Comparison of ENCODE assay signal across 24 cellular contexts in genomic region chr12:54401127-54401526, GRCh38. TPM values are rescaled to one million over a fixed set of nuclear protein-coding genes. Genes with fewer than 3 reads are reported as not detected.
DNase-seq lines count a peak whose midpoint lies in the region; ATAC-seq and TF ChIP-seq lines count a peak whose summit lies in the region.
"Had no signal": no experiment of that assay in that cellular context is flagged by ENCODE, and none has a peak within 500 bp of the region (broad histone marks: within the 10 kb centered on the region; RNA-seq: fewer than 3 reads in every experiment).

No MANE protein-coding gene starts in this region.

- peaks cover 0 to 5% (median 0%) of the 10 kb centered on the region in 7 donors for H3K9me3 Mint-ChIP-seq in CD14-positive monocyte
- H3K9me3 Mint-ChIP-seq in CD4-positive, alpha-beta memory T cell, result no peaks in the 10 kb centered on the region
- H3K9me3 Mint-ChIP-seq: activated T-helper 2 cell treated with anti-CD3 and anti-CD28 coated beads, Interferon-gamma antibody, Interleukin-2, Interleukin-4, amounts not matched to agents 10 μg/mL and 5 μg/mL and 100 μg/mL, durations not matched to agents 14 hours and 24 hours and 36 hours; brain had no signal

- H2BK120ac ChIP-seq in neuronal stem cell (ENCODE audit: low read depth, low read length), result no peak overlapping the region

- H3K36me3 ChIP-seq in CD4-positive, alpha-beta memory T cell (ENCODE audit: insufficient read depth, low read length), result peaks cover 96% of the 10 kb centered on the region
- peaks cover 100% of the 10 kb centered on the region in 2 donors for H3K36me3 ChIP-seq in ascending aorta
- peaks cover 62 to 85% of the 10 kb centered on the region in 2 donors for H3K36me3 ChIP-seq in neuronal stem cell (replicated peaks in 1 of 2; ENCODE audit: control insufficient read depth in 2 of 2, insufficient read depth in 2 of 2, low read length in 2 of 2)

- no peak overlapping the region for H3K4ac ChIP-seq in neuronal stem cell (ENCODE audit: low read length)

- no peak overlapping the region for H2BK15ac ChIP-seq in neuronal stem cell (ENCODE audit: low read length)

- no peak overlapping the region for H4K91ac ChIP-seq in neuronal stem cell (ENCODE audit: low read depth, low read length, poor library complexity)

- peaks cover 4% of the 10 kb centered on the region for H3K79me1 ChIP-seq in neuronal stem cell (ENCODE audit: low read depth, low read length)

- no peak overlapping the region for H4K8ac ChIP-seq in neuronal stem cell (ENCODE audit: low read depth, low read length)

- H2AFZ ChIP-seq in neuronal stem cell (ENCODE audit: low read length), result no peak overlapping the region

- intact Hi-C loops in CD14-positive monocyte (cut with micrococcal nuclease), result no loop called here
- intact Hi-C loops in CD4-positive, alpha-beta memory T cell (cut with micrococcal nuclease), result no loop called here
- intact Hi-C loops in ascending aorta (cut with DNase I), result loop anchor here (2.0 kb wide), 1 partner anchor 16 kb away; no protein-coding TSS in a partner anchor
- intact Hi-C loops in sciatic nerve (cut with DNase I), result loop anchor here (5.0 kb wide), 1 partner anchor 36 kb away; no protein-coding TSS in a partner anchor

- no peak overlapping the region for H3K18ac ChIP-seq in neuronal stem cell (ENCODE audit: low read length)

- H3K4me3 Mint-ChIP-seq in CD14-positive monocyte, result no peak overlapping the region
- no peak overlapping the region for H3K4me3 Mint-ChIP-seq in CD4-positive, alpha-beta memory T cell
- H3K4me3 Mint-ChIP-seq: activated CD8-positive, alpha-beta memory T cell treated with anti-CD3 and anti-CD28 coated beads, Interleukin-2, amount 10 ng/mL, durations not matched to agents 7 days and 5 days; brain had no signal

- H3K14ac ChIP-seq in neuronal stem cell (ENCODE audit: low read length), result no peak overlapping the region

- H3K4me1 ChIP-seq in CD4-positive, alpha-beta memory T cell (ENCODE audit: insufficient read depth, low read length), result peaks cover 20% of the 10 kb centered on the region
- H3K4me1 ChIP-seq in ascending aorta (no peaks in the 10 kb centered on the region), neuronal stem cell (ENCODE audit: control insufficient read depth in 2 of 2, insufficient read depth in 1 of 2, low read depth in 1 of 2, low read length in 2 of 2) (no peaks in the 10 kb centered on the region)

- ATAC-seq in sciatic nerve, result no peak
- no peak for ATAC-seq in GM21528 (IDR thresholded peaks at IDR 0.05; ENCODE audit: low FRiP score, unreplicated experiment)
- ATAC-seq: activated CD8-positive, alpha-beta memory T cell treated with anti-CD3 and anti-CD28 coated beads, Interleukin-2, amount 10 ng/mL, durations not matched to agents 7 days and 5 days; heart right ventricle; left lobe of liver; Right ventricle myocardium inferior had no signal

- POLR2A ChIA-PET in CD4-positive, alpha-beta memory T cell (lab: Charles Lee; ENCODE audit: partially characterized antibody), result interaction anchor here (1.0 to 10.5 kb wide), 4 partner anchors 15 to 37 kb away, joined by 3 to 213 read pairs (median 52); partner anchors contain the start of gene ITGA5

- H2BK5ac ChIP-seq in neuronal stem cell (ENCODE audit: low read length), result no peak overlapping the region

- H3K4me3 ChIP-seq in CD4-positive, alpha-beta memory T cell (ENCODE audit: low read length in 2 of 2), result no peak overlapping the region
- no peak overlapping the region for H3K4me3 ChIP-seq in ascending aorta
- H3K4me3 ChIP-seq in neuronal stem cell (ENCODE audit: low read length in 2 of 2), result no peak overlapping the region
- H3K4me3 ChIP-seq: coronary artery, heart right ventricle, suprapubic skin had no signal

- H3K27ac ChIP-seq in CD4-positive, alpha-beta memory T cell (ENCODE audit: low read depth, low read length), result no peak overlapping the region
- peak overlapping the region; percentile 41 to 43 for H3K27ac ChIP-seq in ascending aorta
- H3K27ac ChIP-seq in neuronal stem cell (replicated peaks; ENCODE audit: low read length), result no peak overlapping the region
- H3K27ac ChIP-seq: heart right ventricle, suprapubic skin had no signal

- TF ChIP-seq CTCF in CD14-positive monocyte (IDR thresholded peaks at IDR 0.05), result no peak
- TF ChIP-seq CTCF in ascending aorta (IDR thresholded peaks at IDR 0.05), result no peak

- peak overlapping the region in 6 of 7 donors; percentile 25 to 84 (median 75) for H3K27ac Mint-ChIP-seq in CD14-positive monocyte
- peak overlapping the region in 6 of 7 donors; percentile 24 to 72 (median 34) for H3K27ac Mint-ChIP-seq in CD4-positive, alpha-beta memory T cell
- H3K27ac Mint-ChIP-seq: progenitor cell of endocrine pancreas had no signal

- no peaks in the 10 kb centered on the region for H3K9me3 ChIP-seq in CD4-positive, alpha-beta memory T cell (ENCODE audit: control insufficient read depth in 1 of 2, low read length in 2 of 2)
- H3K9me3 ChIP-seq in ascending aorta (no peaks in the 10 kb centered on the region), neuronal stem cell (replicated peaks in 1 of 2; ENCODE audit: control insufficient read depth in 2 of 2, insufficient read depth in 1 of 2, low read depth in 1 of 2, low read length in 2 of 2) (peaks cover 0 to 2% of the 10 kb centered on the region in 2 donors)
- H3K9me3 ChIP-seq: heart right ventricle, suprapubic skin had no signal

- peaks cover 93 to 100% of the 10 kb centered on the region in 2 donors for H3K36me3 Mint-ChIP-seq in CD14-positive monocyte
- H3K36me3 Mint-ChIP-seq in CD4-positive, alpha-beta memory T cell, result peaks cover 69 to 86% of the 10 kb centered on the region in 2 donors

- no CpG with 5 or more reads among the region's 2 CpGs for WGBS in neuronal stem cell (ENCODE audit: extremely low coverage in 2 of 2, insufficient read length in 2 of 2, insufficient replicate concordance in 1 of 2), 2 donors

- H2BK12ac ChIP-seq in neuronal stem cell (ENCODE audit: low read length), result no peak overlapping the region

- CTCF ChIA-PET in CD4-positive, alpha-beta memory T cell (lab: Charles Lee; ENCODE audit: partially characterized antibody), result interaction anchor here (1.0 to 12.3 kb wide), 5 partner anchors 11 to 62 kb away, joined by 3 to 938 read pairs (median 108); partner anchors contain the start of genes ITGA5 and ZNF385A

- no peak for DNase-seq in CD14-positive monocyte (ENCODE audit: low spot score)
- no peak for DNase-seq in CD4-positive, alpha-beta memory T cell
- no peak for DNase-seq in ascending aorta (ENCODE audit: low spot score in 2 of 2)
- no peak for DNase-seq in neuronal stem cell (ENCODE audit: low spot score)
- no peak for DNase-seq in sciatic nerve (ENCODE audit: low spot score)
- no peak for DNase-seq in activated effector memory CD4-positive, alpha-beta T cell treated with anti-CD3 and anti-CD28 coated beads, Interleukin-2, amount 50 U/mL, for 16 hours
- DNase-seq: activated CD4-positive, alpha-beta T cell treated with anti-CD3 and anti-CD28 coated beads for 4 hours; activated CD8-positive, alpha-beta memory T cell treated with anti-CD3 and anti-CD28 coated beads, Interleukin-2, amount 10 ng/mL, durations not matched to agents 7 days and 5 days; DMS79 treated with DMSO at 0.1 percent for 48 hours; heart right ventricle; Kasumi-1; NCI-H187; NCI-H2227 treated with DMSO at 0.1 percent for 48 hours; NCI-H748 treated with DMSO at 0.1 percent for 48 hours; SW 1271 had no signal

- no peak overlapping the region for H3K23ac ChIP-seq in neuronal stem cell (ENCODE audit: low read depth, low read length, poor library complexity)

- H3K27me3 ChIP-seq in CD4-positive, alpha-beta memory T cell (ENCODE audit: insufficient read depth, low read length), result no peaks in the 10 kb centered on the region
- H3K27me3 ChIP-seq in ascending aorta (no peaks in the 10 kb centered on the region), neuronal stem cell (ENCODE audit: control insufficient read depth in 3 of 3, insufficient read depth in 3 of 3, low read depth in 1 of 3, low read length in 3 of 3) (no peaks in the 10 kb centered on the region)
- H3K27me3 ChIP-seq: heart right ventricle, suprapubic skin had no signal

- peaks cover 9% of the 10 kb centered on the region for H3K4me1 Mint-ChIP-seq in CD14-positive monocyte
- H3K4me1 Mint-ChIP-seq in CD4-positive, alpha-beta memory T cell, result peaks cover 13 to 37% (median 21%) of the 10 kb centered on the region in 4 donors
- H3K4me1 Mint-ChIP-seq: brain had no signal

- no peaks in the 10 kb centered on the region for H3K27me3 Mint-ChIP-seq in CD14-positive monocyte (ENCODE audit: low read depth in 3 of 3)
- H3K27me3 Mint-ChIP-seq in CD4-positive, alpha-beta memory T cell, result no peaks in the 10 kb centered on the region
- H3K27me3 Mint-ChIP-seq: activated CD8-positive, alpha-beta memory T cell treated with anti-CD3 and anti-CD28 coated beads, Interleukin-2, amount 10 ng/mL, durations not matched to agents 7 days and 5 days; progenitor cell of endocrine pancreas had no signal

- H3K9ac ChIP-seq in neuronal stem cell (ENCODE audit: low read depth, low read length, poor library complexity), result peak overlapping the region; percentile 54

- H3K4me2 ChIP-seq in neuronal stem cell (ENCODE audit: insufficient read depth, low read length, poor library complexity, severe bottlenecking), result no peak overlapping the region

- no peak overlapping the region for H2AK5ac ChIP-seq in neuronal stem cell (ENCODE audit: low read depth, low read length)

RNA-seq across cellular contexts. Expression of gene ZNF385A, which starts 16.6 kb away (rescaled TPM):
- polyA plus RNA-seq in CD14-positive monocyte, result 10 to 100 TPM; 53.9 to 78.3 TPM
- total RNA-seq in CD4-positive, alpha-beta memory T cell, result 1 to 10 TPM; 1.8 to 2.1 TPM
- not detected for polyA plus RNA-seq in CD4-positive, alpha-beta memory T cell
- total RNA-seq in ascending aorta (53.2 TPM), sciatic nerve (12.0 TPM)
- polyA plus RNA-seq in neuronal stem cell (2013, experiment 1 of 2), result 60.0 TPM
- polyA plus RNA-seq in neuronal stem cell (2013, experiment 2 of 2), result 56.5 TPM

RNA-seq across cellular contexts. Expression of gene ITGA5, which starts 17.9 kb away (rescaled TPM):
- polyA plus RNA-seq in CD14-positive monocyte, result 10 to 100 TPM; 85.5 to 99.4 TPM
- total RNA-seq in CD4-positive, alpha-beta memory T cell, result 100 to 1,000 TPM; 158 to 162 TPM
- polyA plus RNA-seq in CD4-positive, alpha-beta memory T cell, result 10 to 100 TPM; 28.8 to 64.7 TPM
- total RNA-seq in ascending aorta, result 973 TPM
- 37.3 TPM for polyA plus RNA-seq in neuronal stem cell (2013, experiment 1 of 2)
- polyA plus RNA-seq in neuronal stem cell (2013, experiment 2 of 2), result 38.6 TPM
- total RNA-seq in sciatic nerve, result 82.3 TPM
- polyA plus RNA-seq: neural cell had no signal

RNA-seq across cellular contexts. Expression of gene GPR84, which starts 36.8 kb away (rescaled TPM):
- 1 to 10 TPM; 2.4 to 5.6 TPM for polyA plus RNA-seq in CD14-positive monocyte
- under 1 TPM in 1 of 2 experiments, not detected in 1; 0.36 TPM for total RNA-seq in CD4-positive, alpha-beta memory T cell
- not detected for polyA plus RNA-seq in CD4-positive, alpha-beta memory T cell
- total RNA-seq in ascending aorta (not detected), sciatic nerve (0.53 TPM)
- 0.03 TPM for polyA plus RNA-seq in neuronal stem cell (2013, experiment 1 of 2)
- polyA plus RNA-seq in neuronal stem cell (2013, experiment 2 of 2), result 0.04 TPM
- total RNA-seq: left lobe of liver, progenitor cell of endocrine pancreas had no signal
- polyA plus RNA-seq: neural cell had no signal

Comparison
In these comparisons a context has a peak if more than half of its experiments do, and no peak if none do; other contexts are left out.
1. H3K27ac ChIP-seq: peak in ascending aorta (2 of 2); none in CD4-positive, alpha-beta memory T cell (single experiment) and neuronal stem cell (single experiment).
2. intact Hi-C loops: an anchor here in ascending aorta (2.0 kb wide) and sciatic nerve (5.0 kb wide); none called in CD14-positive monocyte and CD4-positive, alpha-beta memory T cell.